ENCODE assay signal across 15 cellular contexts in genomic region chr11:72798361-72798760, GRCh38.
"Had no signal": no experiment of that assay in that cellular context is flagged by ENCODE, and none has a peak within 500 bp of the region (broad histone marks: within the 10 kb centered on the region; RNA-seq: fewer than 3 reads in every experiment).

No MANE protein-coding gene starts in this region.

- H3K27ac ChIP-seq: foreskin keratinocyte, parathyroid adenoma had no signal

- H3K9me3 Mint-ChIP-seq: activated CD4-positive, alpha-beta T cell treated with anti-CD3 and anti-CD28 coated beads, Interleukin-2, amount 10 ng/mL, durations not matched to agents 7 days and 5 days; activated naive CD4-positive, alpha-beta T cell treated with anti-CD3 and anti-CD28 coated beads, Interleukin-2, amount 50 U/mL, for 72 hours; brain had no signal

- H3K27me3 ChIP-seq: foreskin keratinocyte had no signal

- DNase-seq: activated CD4-positive, alpha-beta T cell treated with anti-CD3 and anti-CD28 coated beads, Interleukin-2, amount 10 ng/mL, durations not matched to agents 7 days and 5 days; activated CD4-positive, CD25-positive, alpha-beta regulatory T cell; activated effector memory CD4-positive, alpha-beta T cell treated with anti-CD3 and anti-CD28 coated beads, Interleukin-2, amount 50 U/mL, for 16 hours; amygdala; foreskin keratinocyte; head of caudate nucleus; islet precursor cell; retina; stimulated activated CD4-positive, alpha-beta T cell treated with anti-CD3 and anti-CD28 coated beads, Interleukin-4, amount 100 ng/mL, for 4 hours; T-helper 1 cell had no signal

- H3K4me3 Mint-ChIP-seq: activated CD4-positive, alpha-beta T cell treated with anti-CD3 and anti-CD28 coated beads, Interleukin-2, amount 10 ng/mL, durations not matched to agents 7 days and 5 days had no signal

- H3K36me3 Mint-ChIP-seq: activated naive CD4-positive, alpha-beta T cell treated with anti-CD3 and anti-CD28 coated beads, Interleukin-2, amount 50 U/mL, for 72 hours; brain had no signal

- H3K9ac ChIP-seq: parathyroid adenoma had no signal

- ATAC-seq: activated naive CD4-positive, alpha-beta T cell treated with anti-CD3 and anti-CD28 coated beads, Interleukin-2, amount 50 U/mL, for 72 hours; foreskin keratinocyte; left lobe of liver had no signal

- H3K4me1 ChIP-seq: foreskin keratinocyte had no signal

- H3K79me2 ChIP-seq: parathyroid adenoma had no signal

- FAIRE-seq: urothelium cell line had no signal

- H2AFZ ChIP-seq: parathyroid adenoma had no signal

- H3K27me3 Mint-ChIP-seq: activated CD4-positive, alpha-beta T cell treated with anti-CD3 and anti-CD28 coated beads, Interleukin-2, amount 10 ng/mL, durations not matched to agents 7 days and 5 days; brain had no signal
